ENCODE assay signal across 20 cellular contexts in the genomic region with DNA sequence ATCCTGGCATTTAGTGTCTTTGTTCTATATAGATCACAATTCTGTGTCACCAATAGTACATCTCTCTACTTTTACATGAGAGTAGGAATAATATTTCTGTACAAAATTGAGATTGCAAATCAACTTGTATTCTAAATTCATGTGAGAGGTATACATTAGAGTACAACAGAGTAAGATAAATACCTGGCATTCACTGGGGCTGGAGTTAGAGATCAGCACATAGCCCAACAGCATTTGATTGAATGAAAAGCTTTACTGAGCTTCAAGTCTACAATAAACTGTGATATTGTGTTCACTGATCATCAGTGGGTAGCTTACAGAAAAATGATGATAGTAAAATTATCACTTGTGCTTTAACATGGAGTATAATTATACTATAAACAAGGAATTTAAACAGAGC.
A peak's percentile ranks its signal among the peaks of the same experiment; 100 is the strongest.
DNase-seq lines count a peak whose midpoint lies in the region; ATAC-seq and TF ChIP-seq lines count a peak whose summit lies in the region.
"Had no signal": no experiment of that assay in that cellular context is flagged by ENCODE, and none has a peak within 500 bp of the region (broad histone marks: within the 10 kb centered on the region; RNA-seq: fewer than 3 reads in every experiment).

No MANE protein-coding gene starts in this region.

- H3K27ac ChIP-seq in angular gyrus (ENCODE audit: low read depth, low read length) (peak overlapping the region; percentile 95), dorsolateral prefrontal cortex (peak overlapping the region; percentile 52 to 99 (median 93)), substantia nigra (ENCODE audit: low read depth, low read length, poor library complexity, severe bottlenecking) (peak overlapping the region; percentile 94), psoas muscle (no peak overlapping the region)
- H3K27ac ChIP-seq: 22Rv1, BLaER1, C4-2B had no signal

- no peak for ATAC-seq in psoas muscle
- ATAC-seq: CD8-positive, alpha-beta T cell had no signal

- no peaks in the 10 kb centered on the region for H3K36me3 ChIP-seq in psoas muscle (ENCODE audit: insufficient read depth in 1 of 2, low read depth in 1 of 2)
- H3K36me3 ChIP-seq: BLaER1, HAP-1 had no signal

- DNase-seq in dorsolateral prefrontal cortex (no peak), medulla oblongata (ENCODE audit: extremely low spot score) (peak; percentile 54), substantia nigra (lab: John Stamatoyannopoulos, UW) (no peak), activated gamma-delta T cell treated with Interleukin-2 at 50 U/mL for 16 hours (no peak), psoas muscle (no peak), NCI-H524 treated with DMSO at 0.1 percent for 48 hours (lab: John Stamatoyannopoulos, UW) (no peak), amygdala (lab: John Stamatoyannopoulos, UW) (no peak)
- DNase-seq: Caco-2; CD4-positive, CD25-positive, alpha-beta regulatory T cell; CD8-positive, alpha-beta T cell; DMS 273 treated with DMSO at 0.1 percent for 48 hours; DMS53; DMS79 treated with DMSO at 0.1 percent for 48 hours; GOT3; HFFc6 had no signal

- H3K4me3 ChIP-seq in dorsolateral prefrontal cortex (peak overlapping the region in 2 of 59 donors; percentile 19 to 22), psoas muscle (no peak overlapping the region)
- H3K4me3 ChIP-seq: BLaER1, HAP-1 had no signal

- TF ChIP-seq CTCF in dorsolateral prefrontal cortex (IDR thresholded peaks at IDR 0.05 in 54 of 56, conservative IDR thresholded peaks at IDR 0.05 in 2 of 56; ENCODE audit: low read depth in 1 of 56, partially characterized antibody in 56 of 56) (no peak), psoas muscle (IDR thresholded peaks at IDR 0.05) (no peak)

- no peaks in the 10 kb centered on the region for H3K27me3 ChIP-seq in dorsolateral prefrontal cortex
- H3K27me3 ChIP-seq in psoas muscle (ENCODE audit: insufficient read depth in 3 of 3, low read length in 2 of 3): no peaks in the 10 kb centered on the region
- H3K27me3 ChIP-seq: BLaER1 had no signal

- no peaks in the 10 kb centered on the region for H3K9me3 ChIP-seq in psoas muscle
- H3K9me3 ChIP-seq: BLaER1, Caco-2, HAP-1 had no signal

- H3K4me1 ChIP-seq in psoas muscle: no peaks in the 10 kb centered on the region
- H3K4me1 ChIP-seq: BLaER1, Caco-2, HAP-1 had no signal

- intact Hi-C loops in dorsolateral prefrontal cortex (cut with DNase I): loop anchor here in 1 of 2 donors (2.0 kb wide), 1 partner anchor 99 kb away; no protein-coding TSS in a partner anchor
- intact Hi-C loops in psoas muscle (cut with DNase I): no loop called here
